Comparison of ENCODE assay signal across 7 cellular contexts in genomic region chr12:113591480-113591971, GRCh38.
DNase-seq lines count a peak whose midpoint lies in the region; ATAC-seq and TF ChIP-seq lines count a peak whose summit lies in the region.

No MANE protein-coding gene starts in this region.

- no peak overlapping the region for H2BK120ac ChIP-seq in neuronal stem cell (ENCODE audit: low read depth, low read length)

- H2BK15ac ChIP-seq in neuronal stem cell (ENCODE audit: low read length), result no peak overlapping the region

- no peak overlapping the region for H3K27ac ChIP-seq in neuronal stem cell (replicated peaks; ENCODE audit: low read length)

- H3K4me3 ChIP-seq in GM12864 (ENCODE audit: low read depth, low read length) (peak overlapping the region; percentile 26), neuronal stem cell (ENCODE audit: low read length in 2 of 2) (peak overlapping the region in 1 of 2 donors; percentile 55)

- H2AK5ac ChIP-seq in neuronal stem cell (ENCODE audit: low read depth, low read length), result no peak overlapping the region

- no peak for DNase-seq in GM12864 (ENCODE audit: low read depth)
- peak; percentile 91 for DNase-seq in NCI-H1105 treated with DMSO at 0.1 percent for 48 hours (lab: John Stamatoyannopoulos, UW)
- DNase-seq in activated CD8-positive, alpha-beta T cell treated with anti-CD3 and anti-CD28 coated beads, Interleukin-2, amount 10 ng/mL, durations not matched to agents 7 days and 5 days, result peak; percentile 61
- DNase-seq in neuronal stem cell (ENCODE audit: low spot score), result no peak

- H3K9ac ChIP-seq in neuronal stem cell (ENCODE audit: low read depth, low read length, poor library complexity), result no peak overlapping the region

- H3K27ac Mint-ChIP-seq in activated CD8-positive, alpha-beta T cell treated with anti-CD3 and anti-CD28 coated beads, Interleukin-2, amount 10 ng/mL, durations not matched to agents 7 days and 5 days, result no peak overlapping the region

- H3K4ac ChIP-seq in neuronal stem cell (ENCODE audit: low read length), result no peak overlapping the region

- TF ChIP-seq CTCF in GM12864 (IDR thresholded peaks at IDR 0.05; ENCODE audit: low read depth, low read length, missing control alignments), result no peak

- CTCF ChIA-PET in activated CD8-positive, alpha-beta T cell treated with anti-CD3 and anti-CD28 coated beads, Interleukin-2, amount 10 ng/mL, durations not matched to agents 7 days and 5 days (lab: Charles Lee), result no interaction called here

- H3K27me3 Mint-ChIP-seq in activated CD8-positive, alpha-beta T cell treated with anti-CD3 and anti-CD28 coated beads, Interleukin-2, amount 10 ng/mL, durations not matched to agents 7 days and 5 days (ENCODE audit: low read depth), result peaks cover 25% of the 10 kb centered on the region

- H3K27me3 ChIP-seq in neuronal stem cell (ENCODE audit: control insufficient read depth in 3 of 3, insufficient read depth in 3 of 3, low read depth in 1 of 3, low read length in 3 of 3), result peaks cover 0 to 43% (median 10%) of the 10 kb centered on the region in 3 experiments

- H4K8ac ChIP-seq in neuronal stem cell (ENCODE audit: low read depth, low read length), result no peak overlapping the region

- peak overlapping the region; percentile 73 for H3K4me2 ChIP-seq in neuronal stem cell (ENCODE audit: insufficient read depth, low read length, poor library complexity, severe bottlenecking)

- no peak overlapping the region for H2BK5ac ChIP-seq in neuronal stem cell (ENCODE audit: low read length)

- no peaks in the 10 kb centered on the region for H3K79me1 ChIP-seq in neuronal stem cell (ENCODE audit: low read depth, low read length)

- H3K36me3 Mint-ChIP-seq in activated CD8-positive, alpha-beta T cell treated with anti-CD3 and anti-CD28 coated beads, Interleukin-2, amount 10 ng/mL, durations not matched to agents 7 days and 5 days (ENCODE audit: low read depth), result no peaks in the 10 kb centered on the region

- H3K14ac ChIP-seq in neuronal stem cell (ENCODE audit: low read length), result no peak overlapping the region

- H2AFZ ChIP-seq in neuronal stem cell (ENCODE audit: low read length), result peak overlapping the region; percentile 22

- no peaks in the 10 kb centered on the region for H3K9me3 ChIP-seq in neuronal stem cell (replicated peaks in 1 of 2; ENCODE audit: control insufficient read depth in 2 of 2, insufficient read depth in 1 of 2, low read depth in 1 of 2, low read length in 2 of 2)

- H3K9me3 Mint-ChIP-seq in activated CD8-positive, alpha-beta T cell treated with anti-CD3 and anti-CD28 coated beads, Interleukin-2, amount 10 ng/mL, durations not matched to agents 7 days and 5 days (ENCODE audit: insufficient read depth), result no peaks in the 10 kb centered on the region

- H3K23ac ChIP-seq in neuronal stem cell (ENCODE audit: low read depth, low read length, poor library complexity), result peak overlapping the region; percentile 50

- H3K18ac ChIP-seq in neuronal stem cell (ENCODE audit: low read length), result peak overlapping the region; percentile 53

- H3K36me3 ChIP-seq in neuronal stem cell (replicated peaks in 1 of 2; ENCODE audit: control insufficient read depth in 2 of 2, insufficient read depth in 2 of 2, low read length in 2 of 2), result no peaks in the 10 kb centered on the region

- ATAC-seq in activated CD8-positive, alpha-beta T cell treated with anti-CD3 and anti-CD28 coated beads, Interleukin-2, amount 10 ng/mL, durations not matched to agents 7 days and 5 days, result peak; percentile 87
- ATAC-seq in HG02852 (IDR thresholded peaks at IDR 0.05; ENCODE audit: unreplicated experiment), result no peak
- ATAC-seq in GM19463 (IDR thresholded peaks at IDR 0.05; ENCODE audit: unreplicated experiment), result no peak
- ATAC-seq in HG03139 (IDR thresholded peaks at IDR 0.05; ENCODE audit: unreplicated experiment), result no peak

- H2BK12ac ChIP-seq in neuronal stem cell (ENCODE audit: low read length), result no peak overlapping the region

- no peaks in the 10 kb centered on the region for H3K4me1 Mint-ChIP-seq in activated CD8-positive, alpha-beta T cell treated with anti-CD3 and anti-CD28 coated beads, Interleukin-2, amount 10 ng/mL, durations not matched to agents 7 days and 5 days (ENCODE audit: low read depth)

- H3K4me1 ChIP-seq in neuronal stem cell (ENCODE audit: control insufficient read depth in 2 of 2, insufficient read depth in 1 of 2, low read depth in 1 of 2, low read length in 2 of 2), result peaks cover 0 to 15% of the 10 kb centered on the region in 2 donors

- POLR2A ChIA-PET in activated CD8-positive, alpha-beta T cell treated with anti-CD3 and anti-CD28 coated beads, Interleukin-2, amount 10 ng/mL, durations not matched to agents 7 days and 5 days (lab: Charles Lee), result no interaction called here

- no CpG with 5 or more reads among the region's 46 CpGs for WGBS in neuronal stem cell (ENCODE audit: extremely low coverage in 2 of 2, insufficient read length in 2 of 2, insufficient replicate concordance in 1 of 2), 2 donors

- peak overlapping the region; percentile 27 for H3K4me3 Mint-ChIP-seq in activated CD8-positive, alpha-beta T cell treated with anti-CD3 and anti-CD28 coated beads, Interleukin-2, amount 10 ng/mL, durations not matched to agents 7 days and 5 days

- no peak overlapping the region for H4K91ac ChIP-seq in neuronal stem cell (ENCODE audit: low read depth, low read length, poor library complexity)

Comparison
In these comparisons a context has a peak if more than half of its experiments do, and no peak if none do; other contexts are left out.
1. DNase-seq: peak in NCI-H1105 treated with DMSO at 0.1 percent for 48 hours (single experiment) and activated CD8-positive, alpha-beta T cell treated with anti-CD3 and anti-CD28 coated beads, Interleukin-2, amount 10 ng/mL, durations not matched to agents 7 days and 5 days (single experiment); none in GM12864 (single experiment) and neuronal stem cell (single experiment).